Comparison of ENCODE assay signal across 29 cellular contexts in the genomic region with DNA sequence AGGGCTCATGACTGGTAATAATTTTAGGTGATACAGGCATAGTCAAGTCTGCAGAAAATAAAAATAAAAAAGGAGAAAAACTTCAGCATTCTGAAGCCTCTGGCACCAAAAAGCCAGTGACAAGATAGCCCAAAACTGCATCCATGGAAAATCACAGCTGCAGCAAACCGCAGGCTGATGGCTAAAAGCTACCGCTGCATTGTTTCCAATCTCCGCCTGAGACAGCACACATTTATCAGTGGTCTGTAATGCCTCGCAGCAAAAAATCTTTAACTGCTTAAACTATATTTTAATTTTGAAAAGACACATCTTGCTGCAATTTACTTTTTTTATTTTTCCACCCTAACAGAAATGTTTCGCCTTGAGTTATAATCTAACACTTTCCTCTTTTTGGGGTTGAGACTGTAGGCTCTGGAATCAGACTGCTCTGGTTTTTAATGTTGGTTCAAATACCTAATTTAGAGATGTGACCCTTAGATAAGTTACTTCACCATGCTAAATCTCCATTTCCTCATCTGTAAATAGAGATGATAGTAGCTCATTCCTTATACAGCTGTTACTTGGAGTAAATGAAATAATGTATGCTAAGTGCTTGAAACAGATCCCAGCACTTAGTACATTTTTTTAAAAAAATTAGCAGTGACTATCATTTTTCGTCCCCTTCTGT. TPM values are rescaled to one million over a fixed set of nuclear protein-coding genes. Genes with fewer than 3 reads are reported as not detected.
DNase-seq lines count a peak whose midpoint lies in the region; ATAC-seq and TF ChIP-seq lines count a peak whose summit lies in the region.
"Had no signal": no experiment of that assay in that cellular context is flagged by ENCODE, and none has a peak within 500 bp of the region (broad histone marks: within the 10 kb centered on the region; RNA-seq: fewer than 3 reads in every experiment).

No MANE protein-coding gene starts in this region.

- no TSS peak for BruUV-seq in IMR-90 (replicated peaks; lab: Mats Ljungman, UMichigan)

- DNase-seq in IMR-90 (no peak), amniotic epithelial cell (ENCODE audit: low read depth) (peak; percentile 49), mesothelial cell of epicardium (ENCODE audit: low spot score in 2 of 2, unreplicated experiment in 2 of 2) (no peak), vagina (ENCODE audit: extremely low spot score in 2 of 2) (no peak), MV-4-11 (lab: John Stamatoyannopoulos, UW) (no peak)
- no peak for DNase-seq in stimulated activated naive CD8-positive, alpha-beta T cell treated with anti-CD3 and anti-CD28 coated beads, Interleukin-15, Interleukin-2, amounts not matched to agents 100 U/mL and 50 U/mL, for 24 hours
- DNase-seq in activated T-cell treated with anti-CD3 and anti-CD28 coated beads, Interleukin-2, amount 50 U/mL, for 4 hours, result no peak
- DNase-seq: activated CD4-positive, alpha-beta memory T cell treated with anti-CD3 and anti-CD28 coated beads, Interleukin-2, amount 10 ng/mL, durations not matched to agents 7 days and 5 days; activated CD4-positive, alpha-beta T cell treated with anti-CD3 and anti-CD28 coated beads for 1 hour; activated effector memory CD4-positive, alpha-beta T cell treated with Interleukin-2 at 50 U/mL for 16 hours; aorta; CD4-positive, CD25-positive, alpha-beta regulatory T cell; cortex of kidney; effector memory CD8-positive, alpha-beta T cell; erythroblast; foreskin keratinocyte; NCI-H1092; NCI-H1930; NCI-H2227 treated with DMSO at 0.1 percent for 48 hours; NCI-H526 treated with DMSO at 0.1 percent for 48 hours; Peyer's patch; spleen; upper lobe of left lung had no signal

- H3K27me3 Mint-ChIP-seq in mesothelial cell of epicardium (ENCODE audit: low read depth), result no peaks in the 10 kb centered on the region
- H3K27me3 Mint-ChIP-seq in activated T-cell treated with anti-CD3 and anti-CD28 coated beads, Interleukin-2, amount 50 U/mL, for 4 hours (ENCODE audit: low read depth), result no peaks in the 10 kb centered on the region
- H3K27me3 Mint-ChIP-seq: activated CD4-positive, alpha-beta memory T cell treated with anti-CD3 and anti-CD28 coated beads, Interleukin-2, amount 10 ng/mL, durations not matched to agents 7 days and 5 days; activated naive CD8-positive, alpha-beta T cell; CD4-positive, CD25-positive, alpha-beta regulatory T cell; effector memory CD8-positive, alpha-beta T cell; memory B cell had no signal

- no peak overlapping the region for H3K4me3 ChIP-seq in IMR-90 (ENCODE audit: insufficient read depth, low read depth, low read length)
- H3K4me3 ChIP-seq in vagina, result no peak overlapping the region
- H3K4me3 ChIP-seq: Peyer's patch, SJSA1, spleen, upper lobe of left lung had no signal

- no CpG with 5 or more reads among the region's 6 CpGs for WGBS in IMR-90 (ENCODE audit: extremely low coverage in 2 of 2, insufficient read length in 1 of 2), 2 experiments

- no peak overlapping the region for H3K9ac ChIP-seq in IMR-90 (ENCODE audit: low read depth, low read length)

- no peak overlapping the region; the same call in 2 of the 3 replicates for H2BK15ac ChIP-seq in IMR-90 (ENCODE audit: low read depth, low read length)

- no peak for TF ChIP-seq CTCF in IMR-90 (conservative IDR thresholded peaks at IDR 0.05; ENCODE audit: low read depth, low read length)
- TF ChIP-seq CTCF in mesothelial cell of epicardium (IDR thresholded peaks at IDR 0.05; ENCODE audit: unreplicated experiment), result no peak
- no peak for TF ChIP-seq CTCF in vagina (IDR thresholded peaks at IDR 0.05)

- no peak overlapping the region for H3K56ac ChIP-seq in IMR-90 (ENCODE audit: extremely low read depth, insufficient read depth, low read length)

- in situ Hi-C loops in IMR-90 (cut with MboI; ENCODE audit: low sequenced_read_pairs), result no loop called here

- POLR2A ChIA-PET in IMR-90 (lab: Charles Lee; ENCODE audit: unreplicated experiment), result no interaction called here

- dilution Hi-C loops in IMR-90 (cut with HindIII; ENCODE audit: low sequenced_read_pairs, unreplicated experiment), result no loop called here

- no peak overlapping the region for H3K14ac ChIP-seq in IMR-90 (replicated peaks; ENCODE audit: low read depth, low read length)

- H3K27ac ChIP-seq in IMR-90 (ENCODE audit: insufficient read depth, low read length) (no peak overlapping the region), vagina (peak overlapping the region; percentile 2)
- H3K27ac ChIP-seq: foreskin keratinocyte, neutrophil, Peyer's patch, SJSA1, spleen, upper lobe of left lung had no signal

- 0 out of 2 replicates have a peak overlapping the region, but pooled peaks have one; percentile 32 for H3K4ac ChIP-seq in IMR-90 (ENCODE audit: low read depth, low read length)

- no peak overlapping the region for H2AFZ ChIP-seq in IMR-90 (replicated peaks; ENCODE audit: low read length, poor library complexity)

- peak overlapping the region; percentile 41 for H2BK20ac ChIP-seq in IMR-90 (ENCODE audit: low read depth, low read length)

- H3K9me1 ChIP-seq in IMR-90 (ENCODE audit: insufficient read depth, low read length), result peaks cover 4% of the 10 kb centered on the region

- H3K36me3 Mint-ChIP-seq in mesothelial cell of epicardium, result no peaks in the 10 kb centered on the region
- H3K36me3 Mint-ChIP-seq in activated T-cell treated with anti-CD3 and anti-CD28 coated beads, Interleukin-2, amount 50 U/mL, for 4 hours (ENCODE audit: insufficient read depth), result no peaks in the 10 kb centered on the region
- H3K36me3 Mint-ChIP-seq: activated naive CD8-positive, alpha-beta T cell; CD4-positive, CD25-positive, alpha-beta regulatory T cell; memory B cell had no signal

- peak overlapping the region; percentile 38; the same call in 1 of the 2 replicates for H3K18ac ChIP-seq in IMR-90 (ENCODE audit: low read depth, low read length)

- CTCF ChIA-PET in IMR-90 (lab: Yijun Ruan, JAX), result interaction anchor here (0.6 to 1.5 kb wide), 5 partner anchors 36 to 929 kb away, joined by 3 to 5 read pairs (median 3); no protein-coding TSS in a partner anchor

- no peaks in the 10 kb centered on the region for H3K9me3 Mint-ChIP-seq in mesothelial cell of epicardium
- H3K9me3 Mint-ChIP-seq in activated T-cell treated with anti-CD3 and anti-CD28 coated beads, Interleukin-2, amount 50 U/mL, for 4 hours, result no peaks in the 10 kb centered on the region

- H3K4me1 ChIP-seq in IMR-90 (ENCODE audit: control insufficient read depth, insufficient read depth, low read length) (peaks cover 15% of the 10 kb centered on the region), vagina (peaks cover 30% of the 10 kb centered on the region)
- H3K4me1 ChIP-seq: Peyer's patch, spleen, upper lobe of left lung had no signal

- peaks cover 18% of the 10 kb centered on the region for H3K4me1 Mint-ChIP-seq in mesothelial cell of epicardium
- no peaks in the 10 kb centered on the region for H3K4me1 Mint-ChIP-seq in activated T-cell treated with anti-CD3 and anti-CD28 coated beads, Interleukin-2, amount 50 U/mL, for 4 hours (ENCODE audit: low read depth)
- H3K4me1 Mint-ChIP-seq: activated CD4-positive, alpha-beta memory T cell treated with anti-CD3 and anti-CD28 coated beads, Interleukin-2, amount 10 ng/mL, durations not matched to agents 7 days and 5 days; CD4-positive, CD25-positive, alpha-beta regulatory T cell; memory B cell had no signal

- H3K9me3 ChIP-seq in IMR-90 (ENCODE audit: control insufficient read depth, insufficient read depth, low read length) (no peaks in the 10 kb centered on the region), vagina (no peaks in the 10 kb centered on the region)
- H3K9me3 ChIP-seq: neutrophil, Peyer's patch, SJSA1, spleen, upper lobe of left lung had no signal

- H4K8ac ChIP-seq in IMR-90 (ENCODE audit: low read depth in 2 of 2, low read length in 2 of 2), result no peak overlapping the region

- H4K20me1 ChIP-seq in IMR-90 (ENCODE audit: insufficient read depth, low read length), result no peaks in the 10 kb centered on the region

- no peaks in the 10 kb centered on the region for H3K79me1 ChIP-seq in IMR-90 (ENCODE audit: low read depth in 1 of 2, low read length in 2 of 2)

- TF ChIP-seq POLR2A in IMR-90 (IDR thresholded peaks at IDR 0.05; ENCODE audit: low read depth, low read length), result no peak
- no peak for TF ChIP-seq POLR2A in vagina (IDR thresholded peaks at IDR 0.05)

- peak overlapping the region; percentile 69; the same call in 1 of the 2 replicates for H4K5ac ChIP-seq in IMR-90 (ENCODE audit: low read depth, low read length)

- peak overlapping the region; percentile 63 for H2BK120ac ChIP-seq in IMR-90 (ENCODE audit: low read depth, low read length)

- peak overlapping the region; percentile 66 for H2AK5ac ChIP-seq in IMR-90 (ENCODE audit: low read depth, low read length)

- no peak overlapping the region for H2BK5ac ChIP-seq in IMR-90 (ENCODE audit: low read depth, low read length, poor library complexity, severe bottlenecking)

- no peak overlapping the region for H4K91ac ChIP-seq in IMR-90 (ENCODE audit: insufficient read depth, low read depth, low read length)

- H3K23ac ChIP-seq in IMR-90 (ENCODE audit: low read depth, low read length), result no peak overlapping the region

- TF ChIP-seq RAD21 in IMR-90 (IDR thresholded peaks at IDR 0.05; ENCODE audit: low read length), result no peak

- no peaks in the 10 kb centered on the region for H3K36me3 ChIP-seq in IMR-90 (ENCODE audit: control insufficient read depth, insufficient read depth, low read length)
- no peaks in the 10 kb centered on the region for H3K36me3 ChIP-seq in vagina
- H3K36me3 ChIP-seq: neutrophil, Peyer's patch, SJSA1, spleen, upper lobe of left lung had no signal

- H2AK9ac ChIP-seq in IMR-90 (replicated peaks; ENCODE audit: low read depth, low read length, poor library complexity), result no peak overlapping the region

- intact Hi-C loops in IMR-90 (cut with micrococcal nuclease) (no loop called here), vagina (cut with DNase I) (no loop called here)

- no peak overlapping the region for H3K4me2 ChIP-seq in IMR-90 (ENCODE audit: low read depth, low read length)

- H3K27me3 ChIP-seq in IMR-90 (ENCODE audit: control insufficient read depth, insufficient read depth, low read length) (no peaks in the 10 kb centered on the region), vagina (no peaks in the 10 kb centered on the region)
- H3K27me3 ChIP-seq: foreskin keratinocyte, neutrophil, Peyer's patch, SJSA1, spleen, upper lobe of left lung had no signal

- H3K4me3 Mint-ChIP-seq in mesothelial cell of epicardium, result no peak overlapping the region
- no peak overlapping the region for H3K4me3 Mint-ChIP-seq in activated T-cell treated with anti-CD3 and anti-CD28 coated beads, Interleukin-2, amount 50 U/mL, for 4 hours
- H3K4me3 Mint-ChIP-seq: activated CD4-positive, alpha-beta memory T cell treated with anti-CD3 and anti-CD28 coated beads, Interleukin-2, amount 10 ng/mL, durations not matched to agents 7 days and 5 days; activated naive CD8-positive, alpha-beta T cell; CD4-positive, CD25-positive, alpha-beta regulatory T cell; effector memory CD8-positive, alpha-beta T cell; memory B cell; T-helper 1 cell treated with Interleukin-12 subunit alpha and Interleukin-12 subunit beta and Interleukin-4 antibody, amounts not matched to agents 30 μg/mL and 1 μg/mL, for 36 hours had no signal

- H3K27ac Mint-ChIP-seq in mesothelial cell of epicardium, result peak overlapping the region; percentile 44
- H3K27ac Mint-ChIP-seq: activated CD4-positive, alpha-beta memory T cell treated with anti-CD3 and anti-CD28 coated beads, Interleukin-2, amount 10 ng/mL, durations not matched to agents 7 days and 5 days; activated naive CD8-positive, alpha-beta T cell; CD4-positive, CD25-positive, alpha-beta regulatory T cell; effector memory CD8-positive, alpha-beta T cell; memory B cell; T-helper 1 cell treated with Interleukin-12 subunit alpha and Interleukin-12 subunit beta and Interleukin-4 antibody, amounts not matched to agents 30 μg/mL and 1 μg/mL, for 36 hours had no signal

- no peak for ATAC-seq in IMR-90 (ENCODE audit: low read depth)
- ATAC-seq in stimulated activated naive CD8-positive, alpha-beta T cell treated with anti-CD3 and anti-CD28 coated beads, Interleukin-15, Interleukin-2, amounts not matched to agents 100 U/mL and 50 U/mL, for 24 hours, result no peak
- no peak for ATAC-seq in activated T-cell treated with anti-CD3 and anti-CD28 coated beads, Interleukin-2, amount 50 U/mL, for 4 hours
- ATAC-seq: effector memory CD8-positive, alpha-beta T cell; foreskin keratinocyte; left lobe of liver had no signal

RNA-seq across cellular contexts. Expression of gene FIBIN, which starts 41.9 kb away (rescaled TPM):
- total RNA-seq in IMR-90 (2012; rRNA removed) (5.7 and 7.5 TPM in 2 replicates), mesothelial cell of epicardium (7.0 to 9.3 TPM (median 8.9 TPM) in 3 replicates), vagina (118 TPM)
- polyA plus RNA-seq in IMR-90 (2012; rRNA removed), result 5.3 and 6.1 TPM in 2 replicates
- 4.9 and 7.4 TPM in 2 replicates for polyA plus RNA-seq in IMR-90 (2012; cell fraction: cytosol; rRNA removed)
- 2.6 and 3.5 TPM in 2 replicates for polyA plus RNA-seq in IMR-90 (2012; cell fraction: nucleus; rRNA removed; ENCODE audit: low replicate concordance)
- not detected for total RNA-seq in activated T-cell treated with anti-CD3 and anti-CD28 coated beads, Interleukin-2, amount 50 U/mL, for 4 hours
- total RNA-seq: activated CD4-positive, alpha-beta memory T cell treated with anti-CD3 and anti-CD28 coated beads, Interleukin-2, amount 10 ng/mL, durations not matched to agents 7 days and 5 days; CD4-positive, CD25-positive, alpha-beta regulatory T cell had no signal
- polyA plus RNA-seq: CD4-positive, CD25-positive, alpha-beta regulatory T cell had no signal

Comparison
In these comparisons a context has a peak if more than half of its experiments do, and no peak if none do; other contexts are left out.
1. RNA of gene FIBIN, which starts 41.9 kb away (total RNA-seq): 118 TPM in vagina (single experiment); 7.0 to 9.3 TPM in mesothelial cell of epicardium, 5.7 to 7.5 TPM in IMR-90 and not detected in activated T-cell treated with anti-CD3 and anti-CD28 coated beads, Interleukin-2, amount 50 U/mL, for 4 hours; every median in the first group is over 10 times any median in the second.